20 cellular contexts compared by ENCODE assay signal in the genomic region with DNA sequence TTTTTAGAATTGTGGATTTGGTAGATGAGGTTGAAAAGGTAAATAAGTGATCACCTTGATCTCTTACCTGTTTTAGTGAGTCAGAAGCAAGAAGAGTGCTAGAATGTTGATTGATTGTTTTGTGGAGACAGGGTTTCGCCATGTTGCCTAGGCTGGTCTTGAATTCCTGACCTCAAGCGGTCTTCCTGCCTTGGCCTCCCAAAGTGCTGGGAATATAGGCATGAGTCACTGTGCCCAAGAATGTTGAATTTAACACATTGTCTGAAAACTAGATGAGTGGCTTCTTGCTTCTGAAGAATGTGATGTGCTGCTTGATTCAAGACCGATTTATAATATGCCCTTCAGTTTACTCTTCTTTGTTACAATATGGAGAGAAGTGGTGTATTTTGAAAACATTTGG.
DNase-seq lines count a peak whose midpoint lies in the region; ATAC-seq and TF ChIP-seq lines count a peak whose summit lies in the region.
"Had no signal": no experiment of that assay in that cellular context is flagged by ENCODE, and none has a peak within 500 bp of the region (broad histone marks: within the 10 kb centered on the region; RNA-seq: fewer than 3 reads in every experiment).

No MANE protein-coding gene starts in this region.

- H3K4me1 ChIP-seq in neural progenitor cell, result peaks cover 33% of the 10 kb centered on the region
- H3K4me1 ChIP-seq: BE2C, lower lobe of right lung had no signal

- CTCF ChIA-PET in RWPE1 (lab: Yijun Ruan, JAX), result interaction anchor here (0.6 to 0.7 kb wide), 2 partner anchors 255 to 286 kb away, joined by 3 to 5 read pairs; no protein-coding TSS in a partner anchor

- no peaks in the 10 kb centered on the region for H3K27me3 Mint-ChIP-seq in neural progenitor cell (ENCODE audit: insufficient read depth, low read depth)

- H3K4me3 ChIP-seq in dorsolateral prefrontal cortex (no peak overlapping the region), neural progenitor cell (no peak overlapping the region)
- H3K4me3 ChIP-seq: lower lobe of right lung had no signal

- peaks cover 93% of the 10 kb centered on the region for H3K79me2 ChIP-seq in neural progenitor cell (ENCODE audit: low read depth)

- peak overlapping the region; percentile 61 for H3K27ac Mint-ChIP-seq in neural progenitor cell
- H3K27ac Mint-ChIP-seq: activated CD8-positive, alpha-beta memory T cell treated with anti-CD3 and anti-CD28 coated beads, Interleukin-2, amount 10 ng/mL, durations not matched to agents 7 days and 5 days; natural killer cell treated with Interleukin-12 subunit alpha and Interleukin-12 subunit beta and Interleukin-15 and Interleukin-18, amount 100 ng/mL, for 72 hours; T-helper 1 cell treated with Interleukin-12 subunit alpha and Interleukin-12 subunit beta and Interleukin-4 antibody, amounts not matched to agents 30 μg/mL and 1 μg/mL, for 36 hours had no signal

- intact Hi-C loops in dorsolateral prefrontal cortex (cut with DNase I), result no loop called here

- H3K9ac ChIP-seq in neural progenitor cell, result no peak overlapping the region

- DNase-seq in ELR (ENCODE audit: low read depth), result peak; percentile 75
- peak; percentile 43 for DNase-seq in RWPE1 (ENCODE audit: low spot score)
- no peak for DNase-seq in dorsolateral prefrontal cortex
- no peak for DNase-seq in neural progenitor cell (ENCODE audit: low spot score)
- DNase-seq in NCI-H2081 (lab: John Stamatoyannopoulos, UW), result no peak
- no peak for DNase-seq in NCI-H345 treated with DMSO at 0.1 percent for 48 hours (lab: John Stamatoyannopoulos, UW; ENCODE audit: unreplicated experiment)
- DNase-seq: activated CD4-positive, CD25-positive, alpha-beta regulatory T cell; activated CD8-positive, alpha-beta memory T cell treated with anti-CD3 and anti-CD28 coated beads, Interleukin-2, amount 10 ng/mL, durations not matched to agents 7 days and 5 days; activated gamma-delta T cell; aorta; BE2C; effector CD4-positive, alpha-beta T cell; lower lobe of right lung; NCI-H1048; NCI-H82; stimulated activated CD4-positive, alpha-beta T cell treated with anti-CD3 and anti-CD28 coated beads, Interleukin-15, amount 100 ng/mL, for 24 hours had no signal

- ATAC-seq in GM18909 (IDR thresholded peaks at IDR 0.05; ENCODE audit: poor library complexity, unreplicated experiment) (no peak), GM21619 (IDR thresholded peaks at IDR 0.05; ENCODE audit: unreplicated experiment) (no peak)
- ATAC-seq: activated CD8-positive, alpha-beta memory T cell treated with anti-CD3 and anti-CD28 coated beads, Interleukin-2, amount 10 ng/mL, durations not matched to agents 7 days and 5 days; lower lobe of right lung; natural killer cell treated with Interleukin-12 subunit alpha and Interleukin-12 subunit beta and Interleukin-15 and Interleukin-18, amount 100 ng/mL, for 72 hours had no signal

- H3K36me3 ChIP-seq in neural progenitor cell, result no peaks in the 10 kb centered on the region
- H3K36me3 ChIP-seq: BE2C, lower lobe of right lung had no signal

- H3K4me2 ChIP-seq in neural progenitor cell, result no peak overlapping the region

- peaks cover 20% of the 10 kb centered on the region for H3K36me3 Mint-ChIP-seq in neural progenitor cell
- H3K36me3 Mint-ChIP-seq: activated CD8-positive, alpha-beta memory T cell treated with anti-CD3 and anti-CD28 coated beads, Interleukin-2, amount 10 ng/mL, durations not matched to agents 7 days and 5 days; natural killer cell treated with Interleukin-12 subunit alpha and Interleukin-12 subunit beta and Interleukin-15 and Interleukin-18, amount 100 ng/mL, for 72 hours had no signal

- H3K27ac ChIP-seq in RWPE1 (no peak overlapping the region), dorsolateral prefrontal cortex (peak overlapping the region in 58 of 59 donors; percentile 84 to 100 (median 97)), neural progenitor cell (no peak overlapping the region)
- H3K27ac ChIP-seq: lower lobe of right lung had no signal

- H3K4me1 Mint-ChIP-seq in neural progenitor cell, result peaks cover 40% of the 10 kb centered on the region
- H3K4me1 Mint-ChIP-seq: activated CD8-positive, alpha-beta memory T cell treated with anti-CD3 and anti-CD28 coated beads, Interleukin-2, amount 10 ng/mL, durations not matched to agents 7 days and 5 days had no signal

- peaks cover 83% of the 10 kb centered on the region for H4K20me1 ChIP-seq in neural progenitor cell (ENCODE audit: low read depth)

- TF ChIP-seq CTCF in RWPE1 (conservative IDR thresholded peaks at IDR 0.05; ENCODE audit: low read depth), result no peak
- no peak for TF ChIP-seq CTCF in dorsolateral prefrontal cortex (IDR thresholded peaks at IDR 0.05 in 54 of 56, conservative IDR thresholded peaks at IDR 0.05 in 2 of 56; ENCODE audit: low read depth in 1 of 56, partially characterized antibody in 56 of 56)
- TF ChIP-seq CTCF in neural progenitor cell (IDR thresholded peaks at IDR 0.05), result no peak

- H3K9me3 Mint-ChIP-seq in neural progenitor cell, result peaks cover 12% of the 10 kb centered on the region
- H3K9me3 Mint-ChIP-seq: natural killer cell treated with Interleukin-12 subunit alpha and Interleukin-12 subunit beta and Interleukin-15 and Interleukin-18, amount 100 ng/mL, for 72 hours; T-helper 1 cell treated with Interleukin-12 subunit alpha and Interleukin-12 subunit beta and Interleukin-4 antibody, amounts not matched to agents 30 μg/mL and 1 μg/mL, for 36 hours had no signal

- H2AFZ ChIP-seq in neural progenitor cell (replicated peaks), result no peak overlapping the region

- peaks cover 31% of the 10 kb centered on the region for H3F3A ChIP-seq in neural progenitor cell (ENCODE audit: low read depth)

- no peaks in the 10 kb centered on the region for H3K9me3 ChIP-seq in neural progenitor cell (ENCODE audit: low read depth)
- H3K9me3 ChIP-seq: BE2C, lower lobe of right lung had no signal

- no peak overlapping the region for H3K4me3 Mint-ChIP-seq in neural progenitor cell
- H3K4me3 Mint-ChIP-seq: activated CD8-positive, alpha-beta memory T cell treated with anti-CD3 and anti-CD28 coated beads, Interleukin-2, amount 10 ng/mL, durations not matched to agents 7 days and 5 days; natural killer cell treated with Interleukin-12 subunit alpha and Interleukin-12 subunit beta and Interleukin-15 and Interleukin-18, amount 100 ng/mL, for 72 hours; T-helper 1 cell treated with Interleukin-12 subunit alpha and Interleukin-12 subunit beta and Interleukin-4 antibody, amounts not matched to agents 30 μg/mL and 1 μg/mL, for 36 hours had no signal

- POLR2A ChIA-PET in RWPE1 (lab: Yijun Ruan, JAX; ENCODE audit: low non-redundant PET), result no interaction called here

- H3K27me3 ChIP-seq in dorsolateral prefrontal cortex (no peaks in the 10 kb centered on the region), neural progenitor cell (no peaks in the 10 kb centered on the region)
- H3K27me3 ChIP-seq: BE2C had no signal

Comparison
In these comparisons a context has a peak if more than half of its experiments do, and no peak if none do; other contexts are left out.
1. DNase-seq: peak in ELR (single experiment) and RWPE1 (single experiment); none in dorsolateral prefrontal cortex (0 of 10), neural progenitor cell (single experiment), NCI-H2081 (0 of 2) and NCI-H345 treated with DMSO at 0.1 percent for 48 hours (single experiment).
2. H3K27ac ChIP-seq: peak in dorsolateral prefrontal cortex (58 of 59); none in RWPE1 (single experiment) and neural progenitor cell (single experiment).